Comparison of ENCODE assay signal across 8 cellular contexts in genomic region chr7:87876759-87877234, GRCh38. TPM values are rescaled to one million over a fixed set of nuclear protein-coding genes. Genes with fewer than 3 reads are reported as not detected.
DNase-seq lines count a peak whose midpoint lies in the region; ATAC-seq and TF ChIP-seq lines count a peak whose summit lies in the region.

No MANE protein-coding gene starts in this region.

- no peaks in the 10 kb centered on the region for H3K9me3 ChIP-seq in Karpas-422 (ENCODE audit: low read length)
- H3K9me3 ChIP-seq in right atrium auricular region: peaks cover 0 to 5% of the 10 kb centered on the region in 2 donors
- no peaks in the 10 kb centered on the region for H3K9me3 ChIP-seq in aorta (ENCODE audit: control insufficient read depth, low read length)

- peak overlapping the region; percentile 97 for H3K27ac Mint-ChIP-seq in progenitor cell of endocrine pancreas

- peaks cover 22% of the 10 kb centered on the region for H3K36me3 Mint-ChIP-seq in progenitor cell of endocrine pancreas (ENCODE audit: insufficient read depth)

- DNase-seq in NCI-H2081 (lab: John Stamatoyannopoulos, UW) (peak; percentile 50 to 76), NCI-H2081 treated with DMSO at 0.1 percent for 48 hours (lab: John Stamatoyannopoulos, UW) (no peak), Karpas-422 (peak; percentile 80), SW480 (ENCODE audit: low spot score) (peak; percentile 85), right atrium auricular region (ENCODE audit: low spot score) (peak; percentile 75), progenitor cell of endocrine pancreas (ENCODE audit: low spot score, unreplicated experiment) (peak; percentile 46), aorta (peak; percentile 69 to 87)

- H3K27me3 Mint-ChIP-seq in progenitor cell of endocrine pancreas: no peaks in the 10 kb centered on the region

- intact Hi-C loops in aorta (cut with DNase I): no loop called here

- peaks cover 9% of the 10 kb centered on the region for H3K9me3 Mint-ChIP-seq in progenitor cell of endocrine pancreas (ENCODE audit: low read depth)

- H3K27ac ChIP-seq in Karpas-422 (ENCODE audit: low read length): peak overlapping the region; percentile 92
- peak overlapping the region; percentile 13 for H3K27ac ChIP-seq in angular gyrus (ENCODE audit: low read depth, low read length)
- H3K27ac ChIP-seq in right atrium auricular region: peak overlapping the region; percentile 92 to 97
- peak overlapping the region; percentile 23 to 79 for H3K27ac ChIP-seq in aorta (ENCODE audit: low read depth in 1 of 2, low read length in 2 of 2)

- H3K9me2 ChIP-seq in Karpas-422 (replicated peaks; ENCODE audit: insufficient read depth, low read length): no peaks in the 10 kb centered on the region

- no peaks in the 10 kb centered on the region; the same call in 1 of the 2 replicates for H4K20me1 ChIP-seq in Karpas-422 (ENCODE audit: insufficient read depth, low read depth, low read length)

- peak overlapping the region; percentile 30; the same call in 1 of the 2 replicates for H2AFZ ChIP-seq in Karpas-422 (ENCODE audit: low read length)

- H3K4me2 ChIP-seq in Karpas-422 (ENCODE audit: low read depth, low read length, poor library complexity, severe bottlenecking): peak overlapping the region; percentile 85

- H3K36me3 ChIP-seq in Karpas-422 (ENCODE audit: insufficient read depth, low read length) (peaks cover 46% of the 10 kb centered on the region), right atrium auricular region (no peaks in the 10 kb centered on the region), aorta (ENCODE audit: control insufficient read depth in 1 of 2, insufficient read depth in 2 of 2, low read length in 1 of 2) (no peaks in the 10 kb centered on the region)

- H3K4me1 ChIP-seq in Karpas-422 (ENCODE audit: low read length): peaks cover 50% of the 10 kb centered on the region
- peaks cover 0 to 37% of the 10 kb centered on the region in 2 donors for H3K4me1 ChIP-seq in right atrium auricular region
- no peaks in the 10 kb centered on the region for H3K4me1 ChIP-seq in aorta (ENCODE audit: control insufficient read depth in 1 of 2, insufficient read depth in 2 of 2, low read length in 2 of 2)

- H3K79me2 ChIP-seq in Karpas-422 (ENCODE audit: low read length): peaks cover 96% of the 10 kb centered on the region

- H3K9ac ChIP-seq in Karpas-422 (ENCODE audit: low read length): peak overlapping the region; percentile 96

- TF ChIP-seq CTCF in right atrium auricular region (IDR thresholded peaks at IDR 0.05) (no peak), progenitor cell of endocrine pancreas (IDR thresholded peaks at IDR 0.05; ENCODE audit: unreplicated experiment) (no peak)

- H3K4me1 Mint-ChIP-seq in progenitor cell of endocrine pancreas (ENCODE audit: low read depth): peaks cover 23% of the 10 kb centered on the region

- H3K4me3 ChIP-seq in Karpas-422 (ENCODE audit: low read length) (peak overlapping the region; percentile 88), right atrium auricular region (peak overlapping the region; percentile 63 to 93), aorta (ENCODE audit: low read length in 2 of 2) (peak overlapping the region; percentile 77 to 84)

- 0% methylated on average over 30 to 31 of the region's 31 CpGs for WGBS in aorta, 2 donors

- no peaks in the 10 kb centered on the region for H3K27me3 ChIP-seq in Karpas-422 (ENCODE audit: low read length)
- no peaks in the 10 kb centered on the region for H3K27me3 ChIP-seq in right atrium auricular region
- no peaks in the 10 kb centered on the region for H3K27me3 ChIP-seq in aorta (ENCODE audit: control insufficient read depth in 1 of 2, insufficient read depth in 2 of 2, low read length in 1 of 2)

- ATAC-seq in aorta (ENCODE audit: low FRiP score): peak; percentile 79

- H3K4me3 Mint-ChIP-seq in progenitor cell of endocrine pancreas (ENCODE audit: low read depth): peak overlapping the region; percentile 98

RNA-seq across cellular contexts. Expression of gene DBF4, which starts 0.5 kb away (rescaled TPM):
- total RNA-seq in Karpas-422 (2014; rRNA removed; shearing (Covaris generic); ENCODE audit: low replicate concordance): 61.3 and 70.7 TPM in 2 replicates
- 1 to 10 TPM; 1.6 to 2.2 TPM for total RNA-seq in right atrium auricular region
- 24.9 and 27.7 TPM in 2 replicates for total RNA-seq in progenitor cell of endocrine pancreas
- 1 to 10 TPM; 4.4 to 7.3 TPM for total RNA-seq in aorta
- 1 to 10 TPM; 2.8 to 3.3 TPM for polyA plus RNA-seq in aorta

RNA-seq across cellular contexts. Expression of gene SLC25A40, which starts 0.6 kb away (rescaled TPM):
- 7.8 and 54.0 TPM in 2 replicates for total RNA-seq in Karpas-422 (2014; rRNA removed; shearing (Covaris generic); ENCODE audit: low replicate concordance)
- 10 to 100 TPM in 1 of 2 donors, 1 to 10 TPM in 1; 9.4 to 26.6 TPM for total RNA-seq in right atrium auricular region
- total RNA-seq in progenitor cell of endocrine pancreas: 26.8 and 28.5 TPM in 2 replicates
- total RNA-seq in aorta: 10 to 100 TPM; 16.0 to 17.2 TPM
- 1 to 10 TPM; 4.1 to 9.3 TPM for polyA plus RNA-seq in aorta

RNA-seq across cellular contexts. Expression of gene ADAM22, which starts 57.3 kb away (rescaled TPM):
- total RNA-seq in Karpas-422 (2014; rRNA removed; shearing (Covaris generic); ENCODE audit: low replicate concordance): 2.2 and 6.1 TPM in 2 replicates
- total RNA-seq in right atrium auricular region (1 to 10 TPM; 1.9 to 3.9 TPM), progenitor cell of endocrine pancreas (14.4 and 15.8 TPM in 2 replicates), aorta (1 to 10 TPM; 6.0 to 8.4 TPM)
- polyA plus RNA-seq in aorta: under 1 TPM; 0.13 to 0.23 TPM

Comparison
In these comparisons a context has a peak if more than half of its experiments do, and no peak if none do; other contexts are left out.
1. H3K27ac ChIP-seq: peak in every context shown above with its lines; median percentile 94 in right atrium auricular region; 92 in Karpas-422; 51 in aorta; 13 in angular gyrus.